ENCODE assay signal across 8 cellular contexts in genomic region chr19:35000647-35001501, GRCh38. TPM values are rescaled to one million over a fixed set of nuclear protein-coding genes. Genes with fewer than 3 reads are reported as not detected.
DNase-seq lines count a peak whose midpoint lies in the region; ATAC-seq lines count a peak whose summit lies in the region.

No MANE protein-coding gene starts in this region.

- H3K4me1 Mint-ChIP-seq in naive thymus-derived CD8-positive, alpha-beta T cell, result peaks cover 45 to 88% (median 76%) of the 10 kb centered on the region in 4 donors

- H3K27me3 ChIP-seq in esophagus (ENCODE audit: control insufficient read depth in 1 of 2, insufficient read depth in 2 of 2, low read length in 2 of 2) (no peaks in the 10 kb centered on the region), thymus (ENCODE audit: control insufficient read depth, insufficient read depth) (no peaks in the 10 kb centered on the region)

- peak overlapping the region; percentile 95 to 100 (median 99) for H3K4me3 Mint-ChIP-seq in naive thymus-derived CD8-positive, alpha-beta T cell

- DNase-seq in AG20443 (ENCODE audit: low spot score), result peak; percentile 64
- peak; percentile 51 for DNase-seq in NCI-H526 treated with DMSO at 0.1 percent for 48 hours (lab: John Stamatoyannopoulos, UW)
- DNase-seq in activated CD8-positive, alpha-beta memory T cell treated with anti-CD3 and anti-CD28 coated beads, Interleukin-2, amount 50 U/mL, for 48 hours, result peak; percentile 79
- peak; percentile 27 to 84 (median 61) for DNase-seq in naive thymus-derived CD8-positive, alpha-beta T cell
- no peak for DNase-seq in cortex of kidney (lab: John Stamatoyannopoulos, UW)

- H3K9me3 ChIP-seq in esophagus (ENCODE audit: control insufficient read depth in 2 of 2, insufficient read depth in 1 of 2, low read depth in 1 of 2, low read length in 1 of 2) (no peaks in the 10 kb centered on the region), thymus (ENCODE audit: control insufficient read depth) (peaks cover 1% of the 10 kb centered on the region)

- H3K27ac ChIP-seq in esophagus (ENCODE audit: low read depth in 2 of 2, low read length in 1 of 2), result peak overlapping the region; percentile 89 to 94
- H3K27ac ChIP-seq in thymus (ENCODE audit: low read depth), result peak overlapping the region; percentile 97

- peak; percentile 22 for ATAC-seq in GM19397 (IDR thresholded peaks at IDR 0.05; ENCODE audit: unreplicated experiment)
- ATAC-seq in naive thymus-derived CD8-positive, alpha-beta T cell, result peak; percentile 35 to 55

- no peaks in the 10 kb centered on the region for H3K27me3 Mint-ChIP-seq in naive thymus-derived CD8-positive, alpha-beta T cell

- POLR2A ChIA-PET in naive thymus-derived CD8-positive, alpha-beta T cell (lab: Charles Lee), result interaction anchor here (0.8 to 49.8 kb wide), 8 partner anchors 5 to 239 kb away, joined by 3 to 1459 read pairs (median 4); partner anchors contain the start of genes GRAMD1A, ZNF30 and ZNF792

- WGBS in esophagus, 2 donors, result 1 to 2% methylated on average over 32 to 46 of the region's 46 CpGs
- 4% methylated on average over 46 of the region's 46 CpGs for WGBS in thymus

- H3K4me3 ChIP-seq in esophagus (ENCODE audit: low read depth in 1 of 2, low read length in 2 of 2) (peak overlapping the region; percentile 57 to 65), thymus (ENCODE audit: low read length) (peak overlapping the region; percentile 84)

- no peaks in the 10 kb centered on the region for H3K9me3 Mint-ChIP-seq in naive thymus-derived CD8-positive, alpha-beta T cell

- no peaks in the 10 kb centered on the region for H3K36me3 ChIP-seq in esophagus (ENCODE audit: control insufficient read depth in 2 of 2, insufficient read depth in 2 of 2, low read length in 1 of 2)
- H3K36me3 ChIP-seq in thymus (ENCODE audit: control insufficient read depth, insufficient read depth), result peaks cover 12% of the 10 kb centered on the region

- H3K4me1 ChIP-seq in esophagus (ENCODE audit: control insufficient read depth in 2 of 2, insufficient read depth in 2 of 2, low read length in 1 of 2), result peaks cover 0 to 19% of the 10 kb centered on the region in 2 donors
- peaks cover 38% of the 10 kb centered on the region for H3K4me1 ChIP-seq in thymus (ENCODE audit: control insufficient read depth, insufficient read depth, low read length)

- peaks cover 6 to 29% (median 7%) of the 10 kb centered on the region in 3 donors for H3K36me3 Mint-ChIP-seq in naive thymus-derived CD8-positive, alpha-beta T cell

- peak overlapping the region; percentile 92 to 99 (median 98) for H3K27ac Mint-ChIP-seq in naive thymus-derived CD8-positive, alpha-beta T cell

RNA-seq across cellular contexts. Expression of gene GRAMD1A, which starts 0.8 kb away (rescaled TPM):
- polyA plus RNA-seq in esophagus (10 to 100 TPM; 11.7 to 14.0 TPM), thymus (51.9 TPM)
- 100 to 1,000 TPM; 317 to 335 TPM for total RNA-seq in naive thymus-derived CD8-positive, alpha-beta T cell
- polyA plus RNA-seq in naive thymus-derived CD8-positive, alpha-beta T cell, result 10 to 100 TPM; 29.5 to 77.0 (median 42.0) TPM

RNA-seq across cellular contexts. Expression of gene SCN1B, which starts 29.4 kb away (rescaled TPM):
- polyA plus RNA-seq in esophagus (1 to 10 TPM in 1 of 2 donors, under 1 TPM in 1; 0.73 to 1.1 TPM), thymus (3.4 TPM)
- 1 to 10 TPM; 1.6 to 2.1 TPM for total RNA-seq in naive thymus-derived CD8-positive, alpha-beta T cell
- polyA plus RNA-seq in naive thymus-derived CD8-positive, alpha-beta T cell, result under 1 TPM in 2 of 3 donors, not detected in 1; 0.27 to 0.28 TPM

RNA-seq across cellular contexts. Expression of gene ZNF792, which starts 36.8 kb away (rescaled TPM):
- under 1 TPM; 0.41 to 0.65 TPM for polyA plus RNA-seq in esophagus
- total RNA-seq in naive thymus-derived CD8-positive, alpha-beta T cell, result 10 to 100 TPM; 34.4 to 35.5 TPM
- polyA plus RNA-seq in naive thymus-derived CD8-positive, alpha-beta T cell, result 10 to 100 TPM in 2 of 3 donors, 1 to 10 TPM in 1; 9.7 to 18.7 (median 16.0) TPM
- polyA plus RNA-seq in thymus, result 2.6 TPM

RNA-seq across cellular contexts. Expression of gene HPN, which starts 40.6 kb away (rescaled TPM):
- polyA plus RNA-seq in esophagus, result under 1 TPM; 0.04 to 0.16 TPM
- total RNA-seq in naive thymus-derived CD8-positive, alpha-beta T cell, result under 1 TPM in 1 of 2 experiments, not detected in 1; 0.16 TPM
- under 1 TPM in 1 of 3 donors, not detected in 2; 0.16 TPM for polyA plus RNA-seq in naive thymus-derived CD8-positive, alpha-beta T cell
- 0.82 TPM for polyA plus RNA-seq in thymus
